24 cellular contexts compared by ENCODE assay signal in the genomic region with DNA sequence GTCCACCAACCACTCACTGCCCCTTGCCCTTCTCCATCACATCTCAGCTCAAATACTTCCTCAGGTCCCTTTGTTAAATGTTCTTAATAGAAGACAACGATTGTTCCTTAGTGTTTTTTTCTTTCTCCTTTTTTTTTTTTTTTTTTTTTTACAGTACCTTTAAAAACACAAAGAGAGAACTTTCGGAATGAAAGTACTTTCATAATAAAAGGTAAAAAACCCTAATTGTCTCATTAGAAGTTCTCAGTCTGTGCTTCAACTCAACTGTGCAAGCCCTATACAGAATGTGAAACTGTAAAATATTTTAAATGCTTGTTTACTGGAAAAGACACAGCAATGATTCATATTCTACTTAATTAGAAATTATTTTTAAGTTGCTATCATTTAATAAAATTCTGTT.
"Had no signal": no experiment of that assay in that cellular context is flagged by ENCODE, and none has a peak within 500 bp of the region (broad histone marks: within the 10 kb centered on the region; RNA-seq: fewer than 3 reads in every experiment).

No MANE protein-coding gene starts in this region.

- H3K9me3 ChIP-seq: ovary, sigmoid colon, testis, tibial artery had no signal

- H3K27me3 Mint-ChIP-seq: type B pancreatic cell had no signal

- H3K4me3 Mint-ChIP-seq: effector memory CD8-positive, alpha-beta T cell; memory B cell; mesothelial cell of epicardium; naive B cell; nephron; stimulated activated effector memory CD8-positive, alpha-beta T cell treated with anti-CD3 and anti-CD28 coated beads, Interleukin-12 subunit alpha, Interleukin-12 subunit beta, amount 100 ng/mL, for 72 hours; type B pancreatic cell had no signal

- H3K27ac Mint-ChIP-seq: effector memory CD8-positive, alpha-beta T cell; memory B cell; mesothelial cell of epicardium; stimulated activated effector memory CD8-positive, alpha-beta T cell treated with anti-CD3 and anti-CD28 coated beads, Interleukin-12 subunit alpha, Interleukin-12 subunit beta, amount 100 ng/mL, for 72 hours; type B pancreatic cell had no signal

- H3K9me3 Mint-ChIP-seq: stimulated activated effector memory CD8-positive, alpha-beta T cell treated with anti-CD3 and anti-CD28 coated beads, Interleukin-12 subunit alpha, Interleukin-12 subunit beta, amount 100 ng/mL, for 72 hours had no signal

- ATAC-seq: effector memory CD8-positive, alpha-beta T cell; mucosa of descending colon; psoas muscle; right cardiac atrium; stimulated activated effector memory CD8-positive, alpha-beta T cell treated with anti-CD3 and anti-CD28 coated beads, Interleukin-12 subunit alpha, Interleukin-12 subunit beta, amount 100 ng/mL, for 72 hours had no signal

- H3K27ac ChIP-seq: ovary, psoas muscle, testis, tibial artery had no signal

- H3K4me1 Mint-ChIP-seq: memory B cell; naive B cell; stimulated activated effector memory CD8-positive, alpha-beta T cell treated with anti-CD3 and anti-CD28 coated beads, Interleukin-12 subunit alpha, Interleukin-12 subunit beta, amount 100 ng/mL, for 72 hours had no signal

- H3K27me3 ChIP-seq: ovary, sigmoid colon, testis, tibial artery had no signal

- DNase-seq: cortex of kidney; effector memory CD8-positive, alpha-beta T cell; hypothalamus; kidney; mucosa of descending colon; naive B cell; occipital lobe; ovary; posterior cingulate gyrus; psoas muscle; right cardiac atrium; sigmoid colon; stimulated activated CD4-positive, alpha-beta T cell treated with anti-CD3 and anti-CD28 coated beads, Interleukin-2, amount 100 ng/mL, for 24 hours; stimulated activated CD4-positive, alpha-beta T cell treated with anti-CD3 and anti-CD28 coated beads, Interleukin-4, amount 100 ng/mL, for 24 hours; stimulated activated naive CD4-positive, alpha-beta T cell treated with Interleukin-2 at 50 U/mL for 16 hours; substantia nigra; testis; tibial artery had no signal

- H3K36me3 ChIP-seq: ovary, sigmoid colon had no signal

- H3K36me3 Mint-ChIP-seq: memory B cell; naive B cell; stimulated activated effector memory CD8-positive, alpha-beta T cell treated with anti-CD3 and anti-CD28 coated beads, Interleukin-12 subunit alpha, Interleukin-12 subunit beta, amount 100 ng/mL, for 72 hours had no signal

- H3K4me3 ChIP-seq: lung, mucosa of descending colon, ovary, psoas muscle, sigmoid colon, testis, tibial artery had no signal

- H3K4me1 ChIP-seq: psoas muscle, testis, tibial artery had no signal
